27 cellular contexts compared by ENCODE assay signal in genomic region chr2:1804865-1805264, GRCh38.
"Had no signal": no experiment of that assay in that cellular context is flagged by ENCODE, and none has a peak within 500 bp of the region (broad histone marks: within the 10 kb centered on the region; RNA-seq: fewer than 3 reads in every experiment).

No MANE protein-coding gene starts in this region.

- H3K4me3 ChIP-seq: left lung, lung, ovary, psoas muscle had no signal

- H3K27ac Mint-ChIP-seq: activated CD4-positive, alpha-beta memory T cell treated with anti-CD3 and anti-CD28 coated beads, Interleukin-2, amount 10 ng/mL, durations not matched to agents 7 days and 5 days; activated CD4-positive, alpha-beta T cell treated with anti-CD3 and anti-CD28 coated beads, Interleukin-2, amount 10 ng/mL, durations not matched to agents 24 days and 14 days; activated naive CD4-positive, alpha-beta T cell treated with anti-CD3 and anti-CD28 coated beads for 36 hours; activated T-cell treated with anti-CD3 and anti-CD28 coated beads, Interleukin-2, amount 50 U/mL, for 72 hours; immature natural killer cell; natural killer cell; T-helper 2 cell treated with Interferon-gamma antibody and Interleukin-4, amounts not matched to agents 5 μg/mL and 100 μg/mL, for 36 hours had no signal

- H3K27me3 ChIP-seq: left lung, neutrophil, ovary had no signal

- H3K4me1 Mint-ChIP-seq: activated CD4-positive, alpha-beta memory T cell treated with anti-CD3 and anti-CD28 coated beads, Interleukin-2, amount 10 ng/mL, durations not matched to agents 7 days and 5 days; activated CD4-positive, alpha-beta T cell treated with anti-CD3 and anti-CD28 coated beads, Interleukin-2, amount 10 ng/mL, durations not matched to agents 24 days and 14 days; immature natural killer cell; natural killer cell; stimulated activated naive CD8-positive, alpha-beta T cell treated with anti-CD3 and anti-CD28 coated beads, Interleukin-15, amount 100 ng/mL, for 72 hours; T-cell had no signal

- H3K9me3 ChIP-seq: left lung, neutrophil, ovary, psoas muscle had no signal

- FAIRE-seq: endometrium, urothelium cell line had no signal

- H3K4me3 Mint-ChIP-seq: activated CD4-positive, alpha-beta memory T cell treated with anti-CD3 and anti-CD28 coated beads, Interleukin-2, amount 10 ng/mL, durations not matched to agents 7 days and 5 days; activated CD4-positive, alpha-beta T cell treated with anti-CD3 and anti-CD28 coated beads, Interleukin-2, amount 10 ng/mL, durations not matched to agents 24 days and 14 days; activated naive CD4-positive, alpha-beta T cell treated with anti-CD3 and anti-CD28 coated beads for 36 hours; activated T-cell treated with anti-CD3 and anti-CD28 coated beads, Interleukin-2, amount 50 U/mL, for 72 hours; immature natural killer cell; natural killer cell; stimulated activated naive CD8-positive, alpha-beta T cell treated with anti-CD3 and anti-CD28 coated beads, Interleukin-15, amount 100 ng/mL, for 72 hours; T-cell; T-helper 2 cell treated with Interferon-gamma antibody and Interleukin-4, amounts not matched to agents 5 μg/mL and 100 μg/mL, for 36 hours had no signal

- DNase-seq: activated CD4-positive, alpha-beta memory T cell treated with anti-CD3 and anti-CD28 coated beads, Interleukin-2, amount 10 ng/mL, durations not matched to agents 7 days and 5 days; activated CD4-positive, alpha-beta T cell treated with anti-CD3 and anti-CD28 coated beads, Interleukin-2, amount 10 ng/mL, durations not matched to agents 24 days and 14 days; activated effector memory CD4-positive, alpha-beta T cell treated with Interleukin-2 at 50 U/mL for 16 hours; activated naive CD4-positive, alpha-beta T cell treated with anti-CD3 and anti-CD28 coated beads for 36 hours; activated T-cell treated with anti-CD3 and anti-CD28 coated beads, Interleukin-2, amount 50 U/mL, for 72 hours; amygdala; cerebellar nuclear complex; cortex of kidney; effector CD4-positive, alpha-beta T cell; foreskin fibroblast; immature natural killer cell; kidney glomerular epithelial cell; natural killer cell; ovary; psoas muscle; right cardiac atrium; stimulated activated CD4-positive, alpha-beta T cell treated with anti-CD3 and anti-CD28 coated beads, Interleukin-1b, Interleukin-23, amount 100 ng/mL, for 48 hours; stimulated activated naive CD8-positive, alpha-beta T cell treated with anti-CD3 and anti-CD28 coated beads, Interleukin-15, amount 100 ng/mL, for 72 hours; T-cell had no signal

- ATAC-seq: activated CD4-positive, CD25-positive, alpha-beta regulatory T cell treated with anti-CD3 and anti-CD28 coated beads, Interleukin-2, amount 50 U/mL, for 24 hours; activated T-cell treated with anti-CD3 and anti-CD28 coated beads, Interleukin-2, amount 50 U/mL, for 72 hours; left lung; natural killer cell; right cardiac atrium; stimulated activated naive CD8-positive, alpha-beta T cell treated with anti-CD3 and anti-CD28 coated beads, Interleukin-15, amount 100 ng/mL, for 72 hours; T-cell had no signal

- H3K36me3 ChIP-seq: left lung, neutrophil, ovary had no signal

- H3K4me1 ChIP-seq: left lung, psoas muscle had no signal

- H3K36me3 Mint-ChIP-seq: immature natural killer cell, natural killer cell, T-cell had no signal

- H3K27ac ChIP-seq: left lung, neutrophil, ovary, psoas muscle, VCaP had no signal

- H3K9me3 Mint-ChIP-seq: activated CD4-positive, alpha-beta T cell treated with anti-CD3 and anti-CD28 coated beads, Interleukin-2, amount 10 ng/mL, durations not matched to agents 24 days and 14 days; activated naive CD4-positive, alpha-beta T cell treated with anti-CD3 and anti-CD28 coated beads for 36 hours; activated T-cell treated with anti-CD3 and anti-CD28 coated beads, Interleukin-2, amount 50 U/mL, for 72 hours; immature natural killer cell; natural killer cell; stimulated activated naive CD8-positive, alpha-beta T cell treated with anti-CD3 and anti-CD28 coated beads, Interleukin-15, amount 100 ng/mL, for 72 hours; T-cell; T-helper 2 cell treated with Interferon-gamma antibody and Interleukin-4, amounts not matched to agents 5 μg/mL and 100 μg/mL, for 36 hours had no signal

- H3K27me3 Mint-ChIP-seq: activated CD4-positive, alpha-beta memory T cell treated with anti-CD3 and anti-CD28 coated beads, Interleukin-2, amount 10 ng/mL, durations not matched to agents 7 days and 5 days; stimulated activated naive CD8-positive, alpha-beta T cell treated with anti-CD3 and anti-CD28 coated beads, Interleukin-15, amount 100 ng/mL, for 72 hours had no signal
